9 cellular contexts compared by ENCODE assay signal in the genomic region with DNA sequence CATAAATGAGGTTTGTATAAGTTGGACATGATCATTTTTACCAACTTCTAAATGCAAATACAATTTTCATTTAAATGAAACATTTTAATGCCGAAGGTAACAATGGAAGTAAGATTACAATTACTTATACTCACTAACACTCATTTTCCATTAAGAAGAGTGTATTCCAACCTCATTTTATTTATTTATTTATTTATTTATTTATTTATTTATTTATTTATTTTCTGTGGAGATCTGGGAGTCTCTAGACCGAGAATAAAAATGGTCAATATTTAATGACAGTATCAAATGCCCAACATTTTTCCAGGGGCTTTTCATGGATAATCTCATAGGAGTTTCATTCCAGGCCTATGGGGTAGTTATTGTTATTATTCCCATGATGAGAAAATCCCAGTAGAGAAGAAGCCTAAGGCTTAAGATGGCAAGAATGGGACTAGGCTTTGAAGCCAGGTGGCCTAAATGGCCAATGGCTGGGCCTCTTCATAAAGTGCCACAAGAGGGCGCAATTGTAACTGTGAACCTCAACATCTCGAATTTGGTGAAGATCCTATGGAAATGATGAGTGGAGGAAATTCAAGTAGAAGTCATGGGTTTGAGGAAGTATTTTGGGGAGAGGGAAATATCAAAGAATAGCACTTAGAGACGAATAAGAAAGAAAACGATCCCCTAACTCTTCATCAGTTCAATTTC. TPM values are rescaled to one million over a fixed set of nuclear protein-coding genes. Genes with fewer than 3 reads are reported as not detected.
A peak's percentile ranks its signal among the peaks of the same experiment; 100 is the strongest.
DNase-seq lines count a peak whose midpoint lies in the region; ATAC-seq and TF ChIP-seq lines count a peak whose summit lies in the region.
"Had no signal": no experiment of that assay in that cellular context is flagged by ENCODE, and none has a peak within 500 bp of the region (broad histone marks: within the 10 kb centered on the region; RNA-seq: fewer than 3 reads in every experiment).

No MANE protein-coding gene starts in this region.

- H3K36me3 Mint-ChIP-seq in brain, result peaks cover 39% of the 10 kb centered on the region
- no peaks in the 10 kb centered on the region for H3K36me3 Mint-ChIP-seq in nephron (ENCODE audit: low read depth)
- H3K36me3 Mint-ChIP-seq: CD4-positive, alpha-beta memory T cell had no signal

- no peak overlapping the region for H3K4me3 ChIP-seq in MM.1S (ENCODE audit: low read length)

- DNase-seq in NCI-H2081 (lab: John Stamatoyannopoulos, UW), result peak; percentile 18 to 19
- DNase-seq in NCI-H2081 treated with DMSO at 0.1 percent for 48 hours (lab: John Stamatoyannopoulos, UW), result no peak
- peak; percentile 56 for DNase-seq in MM.1S
- no peak for DNase-seq in GM03348 (ENCODE audit: low spot score)

- no peak overlapping the region for H3K9ac ChIP-seq in MM.1S (ENCODE audit: low read length)

- H3K4me3 Mint-ChIP-seq in brain (no peak overlapping the region), nephron (no peak overlapping the region)
- H3K4me3 Mint-ChIP-seq: CD4-positive, alpha-beta memory T cell had no signal

- H3K4me1 ChIP-seq in MM.1S (ENCODE audit: low read length), result no peaks in the 10 kb centered on the region

- H3K9me3 Mint-ChIP-seq in brain (peaks cover 0 to 8% (median 3%) of the 10 kb centered on the region in 5 experiments), nephron (no peaks in the 10 kb centered on the region)

- ATAC-seq in GM21390 (IDR thresholded peaks at IDR 0.05; ENCODE audit: unreplicated experiment), result peak; percentile 75
- no peak for ATAC-seq in GM21619 (IDR thresholded peaks at IDR 0.05; ENCODE audit: unreplicated experiment)

- peaks cover 19% of the 10 kb centered on the region for H3K4me1 Mint-ChIP-seq in brain
- H3K4me1 Mint-ChIP-seq in nephron, result peaks cover 7% of the 10 kb centered on the region
- H3K4me1 Mint-ChIP-seq: CD4-positive, alpha-beta memory T cell had no signal

- no peaks in the 10 kb centered on the region for H3K36me3 ChIP-seq in MM.1S (replicated peaks; ENCODE audit: insufficient read depth, low read length)

- H3K9me2 ChIP-seq in MM.1S (replicated peaks; ENCODE audit: insufficient read depth, low read length), result no peaks in the 10 kb centered on the region

- peaks cover 5% of the 10 kb centered on the region for H3K27me3 Mint-ChIP-seq in brain
- H3K27me3 Mint-ChIP-seq in nephron (ENCODE audit: low read depth), result no peaks in the 10 kb centered on the region
- H3K27me3 Mint-ChIP-seq: CD4-positive, alpha-beta memory T cell had no signal

- TF ChIP-seq CTCF in MM.1S (IDR thresholded peaks at IDR 0.05; ENCODE audit: low read length) (peak; percentile 63), brain (conservative IDR thresholded peaks at IDR 0.05) (peak; percentile 26 to 50), nephron (IDR thresholded peaks at IDR 0.05; ENCODE audit: unreplicated experiment in 3 of 3) (peak in 2 of 3 experiments; percentile 20 to 26)

- H3K4me2 ChIP-seq in MM.1S (ENCODE audit: low read depth, low read length), result no peak overlapping the region

- no peaks in the 10 kb centered on the region for H3K79me2 ChIP-seq in MM.1S (ENCODE audit: low read length)

- H3F3A ChIP-seq in MM.1S (ENCODE audit: insufficient read depth, low read length), result no peaks in the 10 kb centered on the region

- no peaks in the 10 kb centered on the region for H3K9me3 ChIP-seq in MM.1S (replicated peaks; ENCODE audit: insufficient read depth, low read length)

- H3K27ac Mint-ChIP-seq in brain (no peak overlapping the region), nephron (no peak overlapping the region)
- H3K27ac Mint-ChIP-seq: CD4-positive, alpha-beta memory T cell had no signal

- H3K27me3 ChIP-seq in MM.1S (replicated peaks; ENCODE audit: insufficient read depth, low read length), result no peaks in the 10 kb centered on the region

- H2AFZ ChIP-seq in MM.1S (ENCODE audit: low read length), result no peak overlapping the region

- no peaks in the 10 kb centered on the region for H4K20me1 ChIP-seq in MM.1S (ENCODE audit: insufficient read depth, low read length)

- H3K27ac ChIP-seq in MM.1S (ENCODE audit: low read length), result no peak overlapping the region

RNA-seq across cellular contexts. Expression of gene VGLL3, which starts 21.3 kb away (rescaled TPM):
- polyA plus RNA-seq in brain (ENCODE audit: insufficient read depth, low read depth, low replicate concordance), result not detected
- polyA plus RNA-seq: CD4-positive, alpha-beta memory T cell had no signal

Comparison
In these comparisons a context has a peak if more than half of its experiments do, and no peak if none do; other contexts are left out.
1. DNase-seq: peak in NCI-H2081 (2 of 2) and MM.1S (single experiment); none in NCI-H2081 treated with DMSO at 0.1 percent for 48 hours (single experiment) and GM03348 (single experiment).
2. Peak in every context shown above with its lines, with median percentiles within 50 percentile points of each other: CTCF ChIP-seq.